33 cellular contexts compared by ENCODE assay signal in genomic region chr4:21083413-21083812, GRCh38.
"Had no signal": no experiment of that assay in that cellular context is flagged by ENCODE, and none has a peak within 500 bp of the region (broad histone marks: within the 10 kb centered on the region; RNA-seq: fewer than 3 reads in every experiment).

No MANE protein-coding gene starts in this region.

- DNase-seq: activated CD4-positive, alpha-beta memory T cell treated with anti-CD3 and anti-CD28 coated beads for 36 hours; activated CD4-positive, alpha-beta T cell treated with anti-CD3 and anti-CD28 coated beads for 36 hours; activated CD4-positive, alpha-beta T cell treated with anti-CD3 and anti-CD28 coated beads, Interleukin-2, amount 10 ng/mL, durations not matched to agents 24 days and 14 days; activated CD4-positive, CD25-positive, alpha-beta regulatory T cell; activated CD4-positive, CD25-positive, alpha-beta regulatory T cell treated with anti-CD3 and anti-CD28 coated beads, Interleukin-2, amount 50 U/mL, for 72 hours; activated CD8-positive, alpha-beta memory T cell treated with anti-CD3 and anti-CD28 coated beads, Interleukin-2, amount 10 ng/mL, durations not matched to agents 7 days and 5 days; activated CD8-positive, alpha-beta memory T cell treated with anti-CD3 and anti-CD28 coated beads, Interleukin-2, amount 50 U/mL, for 4 hours; activated CD8-positive, alpha-beta T cell treated with anti-CD3 and anti-CD28 coated beads, Interleukin-2, amount 10 ng/mL, durations not matched to agents 7 days and 5 days; activated effector memory CD4-positive, alpha-beta T cell treated with anti-CD3 and anti-CD28 coated beads, Interleukin-2, amount 50 U/mL, for 16 hours; activated naive CD4-positive, alpha-beta T cell treated with anti-CD3 and anti-CD28 coated beads for 36 hours; activated naive CD8-positive, alpha-beta T cell treated with anti-CD3 and anti-CD28 coated beads for 36 hours; activated naive CD8-positive, alpha-beta T cell treated with anti-CD3 and anti-CD28 coated beads, Interleukin-2, amount 50 U/mL, for 24 hours; activated T-cell treated with anti-CD3 and anti-CD28 coated beads, Interleukin-2, amount 50 U/mL, for 1 hour; activated T-cell treated with anti-CD3 and anti-CD28 coated beads, Interleukin-2, amount 50 U/mL, for 48 hours; adrenal gland; amygdala; aorta; body of pancreas; caudate nucleus; cortex of kidney; effector CD8-positive, alpha-beta T cell; foreskin fibroblast; T-helper 1 cell; T-helper 17 cell; T1000; WERI-Rb-1 had no signal

- H3K4me3 Mint-ChIP-seq: activated CD4-positive, alpha-beta memory T cell treated with anti-CD3 and anti-CD28 coated beads for 36 hours; activated CD4-positive, alpha-beta T cell treated with anti-CD3 and anti-CD28 coated beads for 36 hours; activated CD4-positive, alpha-beta T cell treated with anti-CD3 and anti-CD28 coated beads, Interleukin-2, amount 10 ng/mL, durations not matched to agents 24 days and 14 days; activated CD8-positive, alpha-beta memory T cell treated with anti-CD3 and anti-CD28 coated beads, Interleukin-2, amount 10 ng/mL, durations not matched to agents 7 days and 5 days; activated CD8-positive, alpha-beta T cell treated with anti-CD3 and anti-CD28 coated beads, Interleukin-2, amount 10 ng/mL, durations not matched to agents 7 days and 5 days; activated naive CD4-positive, alpha-beta T cell treated with anti-CD3 and anti-CD28 coated beads for 36 hours; activated naive CD4-positive, alpha-beta T cell treated with anti-CD3 and anti-CD28 coated beads, Interleukin-2, amount 50 U/mL, for 24 hours; activated naive CD8-positive, alpha-beta T cell treated with anti-CD3 and anti-CD28 coated beads for 36 hours; activated naive CD8-positive, alpha-beta T cell treated with anti-CD3 and anti-CD28 coated beads, Interleukin-2, amount 50 U/mL, for 24 hours; activated T-helper 1 cell treated with anti-CD3 and anti-CD28 coated beads, Interleukin-12 subunit alpha, Interleukin-12 subunit beta, Interleukin-2, Interleukin-4 antibody, amounts not matched to agents 30 ng/mL and 10 ng/mL and 1 ng/mL, durations not matched to agents 14 hours and 24 hours and 36 hours; T-helper 17 cell; T-helper 2 cell treated with Interferon-gamma antibody and Interleukin-4, amounts not matched to agents 5 μg/mL and 100 μg/mL, for 36 hours had no signal

- H3K27ac Mint-ChIP-seq: activated CD4-positive, alpha-beta memory T cell treated with anti-CD3 and anti-CD28 coated beads for 36 hours; activated CD4-positive, alpha-beta T cell treated with anti-CD3 and anti-CD28 coated beads for 36 hours; activated CD4-positive, alpha-beta T cell treated with anti-CD3 and anti-CD28 coated beads, Interleukin-2, amount 10 ng/mL, durations not matched to agents 24 days and 14 days; activated CD8-positive, alpha-beta memory T cell treated with anti-CD3 and anti-CD28 coated beads, Interleukin-2, amount 10 ng/mL, durations not matched to agents 7 days and 5 days; activated CD8-positive, alpha-beta T cell treated with anti-CD3 and anti-CD28 coated beads, Interleukin-2, amount 10 ng/mL, durations not matched to agents 7 days and 5 days; activated naive CD4-positive, alpha-beta T cell treated with anti-CD3 and anti-CD28 coated beads for 36 hours; activated naive CD4-positive, alpha-beta T cell treated with anti-CD3 and anti-CD28 coated beads, Interleukin-2, amount 50 U/mL, for 24 hours; activated naive CD8-positive, alpha-beta T cell treated with anti-CD3 and anti-CD28 coated beads for 36 hours; activated naive CD8-positive, alpha-beta T cell treated with anti-CD3 and anti-CD28 coated beads, Interleukin-2, amount 50 U/mL, for 24 hours; activated T-helper 1 cell treated with anti-CD3 and anti-CD28 coated beads, Interleukin-12 subunit alpha, Interleukin-12 subunit beta, Interleukin-2, Interleukin-4 antibody, amounts not matched to agents 30 ng/mL and 10 ng/mL and 1 ng/mL, durations not matched to agents 14 hours and 24 hours and 36 hours; activated T-helper 2 cell treated with anti-CD3 and anti-CD28 coated beads, Interferon-gamma antibody, Interleukin-2, Interleukin-4, amounts not matched to agents 10 μg/mL and 5 μg/mL and 100 μg/mL, durations not matched to agents 14 hours and 24 hours and 36 hours; T-helper 17 cell; T-helper 2 cell treated with Interferon-gamma antibody and Interleukin-4, amounts not matched to agents 5 μg/mL and 100 μg/mL, for 36 hours had no signal

- H3K4me1 Mint-ChIP-seq: activated CD4-positive, alpha-beta T cell treated with anti-CD3 and anti-CD28 coated beads for 36 hours; activated CD4-positive, alpha-beta T cell treated with anti-CD3 and anti-CD28 coated beads, Interleukin-2, amount 10 ng/mL, durations not matched to agents 24 days and 14 days; activated CD8-positive, alpha-beta memory T cell treated with anti-CD3 and anti-CD28 coated beads, Interleukin-2, amount 10 ng/mL, durations not matched to agents 7 days and 5 days; activated naive CD4-positive, alpha-beta T cell treated with anti-CD3 and anti-CD28 coated beads, Interleukin-2, amount 50 U/mL, for 24 hours; activated naive CD8-positive, alpha-beta T cell treated with anti-CD3 and anti-CD28 coated beads for 36 hours; activated naive CD8-positive, alpha-beta T cell treated with anti-CD3 and anti-CD28 coated beads, Interleukin-2, amount 50 U/mL, for 24 hours; T-helper 17 cell had no signal

- H3K27me3 ChIP-seq: adrenal gland, body of pancreas had no signal

- H3K36me3 ChIP-seq: adrenal gland, WERI-Rb-1 had no signal

- H3K36me3 Mint-ChIP-seq: activated CD4-positive, alpha-beta memory T cell treated with anti-CD3 and anti-CD28 coated beads for 36 hours; activated CD8-positive, alpha-beta memory T cell treated with anti-CD3 and anti-CD28 coated beads, Interleukin-2, amount 10 ng/mL, durations not matched to agents 7 days and 5 days; activated naive CD4-positive, alpha-beta T cell treated with anti-CD3 and anti-CD28 coated beads, Interleukin-2, amount 50 U/mL, for 24 hours; activated naive CD8-positive, alpha-beta T cell treated with anti-CD3 and anti-CD28 coated beads for 36 hours had no signal

- FAIRE-seq: colon, frontal cortex had no signal

- ATAC-seq: activated CD4-positive, alpha-beta T cell treated with anti-CD3 and anti-CD28 coated beads for 36 hours; activated CD8-positive, alpha-beta memory T cell treated with anti-CD3 and anti-CD28 coated beads, Interleukin-2, amount 10 ng/mL, durations not matched to agents 7 days and 5 days; activated CD8-positive, alpha-beta T cell treated with anti-CD3 and anti-CD28 coated beads, Interleukin-2, amount 10 ng/mL, durations not matched to agents 7 days and 5 days; activated naive CD8-positive, alpha-beta T cell treated with anti-CD3 and anti-CD28 coated beads, Interleukin-2, amount 50 U/mL, for 24 hours; body of pancreas; esophagus mucosa; T-helper 17 cell had no signal

- H3K4me3 ChIP-seq: adrenal gland, body of pancreas had no signal

- H3K9me3 ChIP-seq: adrenal gland, body of pancreas had no signal

- H3K27ac ChIP-seq: adrenal gland, body of pancreas, WERI-Rb-1 had no signal

- H3K4me1 ChIP-seq: adrenal gland, body of pancreas had no signal

- H3K27me3 Mint-ChIP-seq: activated CD4-positive, alpha-beta memory T cell treated with anti-CD3 and anti-CD28 coated beads for 36 hours; activated CD4-positive, alpha-beta T cell treated with anti-CD3 and anti-CD28 coated beads for 36 hours; activated CD4-positive, alpha-beta T cell treated with anti-CD3 and anti-CD28 coated beads, Interleukin-2, amount 10 ng/mL, durations not matched to agents 24 days and 14 days; activated CD8-positive, alpha-beta memory T cell treated with anti-CD3 and anti-CD28 coated beads, Interleukin-2, amount 10 ng/mL, durations not matched to agents 7 days and 5 days; activated naive CD4-positive, alpha-beta T cell treated with anti-CD3 and anti-CD28 coated beads, Interleukin-2, amount 50 U/mL, for 24 hours; activated naive CD8-positive, alpha-beta T cell treated with anti-CD3 and anti-CD28 coated beads for 36 hours; T-helper 17 cell had no signal
